Comparison of ENCODE assay signal across 8 cellular contexts in the genomic region with DNA sequence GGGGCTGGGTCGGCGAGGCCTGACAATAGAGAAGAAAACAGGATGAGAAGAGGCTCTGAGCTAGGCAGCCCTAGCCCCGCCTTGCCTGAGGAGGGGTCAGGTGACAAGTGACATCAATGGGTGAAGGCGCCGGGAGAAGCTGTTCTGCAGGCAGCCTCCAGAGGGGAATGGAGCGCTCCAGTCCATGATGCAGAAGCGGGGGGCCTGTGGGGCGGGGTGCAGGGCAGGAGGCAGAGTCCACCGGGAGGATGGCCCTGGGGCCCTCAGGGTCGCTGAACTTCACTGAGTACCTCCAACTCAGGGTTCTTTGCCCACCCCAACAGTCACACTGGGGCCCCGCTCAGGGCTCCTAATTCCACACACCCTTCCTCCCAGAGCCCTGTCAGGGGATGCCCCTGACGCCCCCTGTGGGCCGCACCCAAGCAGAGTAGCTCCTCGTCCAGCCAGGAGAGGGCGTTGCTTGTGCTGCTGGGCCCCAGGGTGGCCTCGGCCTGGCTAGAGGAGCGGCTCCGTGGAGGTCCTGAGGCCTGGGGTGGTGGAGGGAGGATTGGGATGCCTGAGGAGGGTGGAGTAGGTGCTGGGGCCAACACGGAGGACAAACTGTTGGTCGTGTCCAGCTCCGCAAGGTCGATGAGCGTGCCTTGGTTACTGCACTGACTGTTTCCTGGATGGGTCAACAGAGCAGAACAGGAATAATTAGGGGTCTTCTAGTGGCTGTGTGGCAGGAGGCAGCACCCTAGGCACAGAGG. TPM values are rescaled to one million over a fixed set of nuclear protein-coding genes. Genes with fewer than 3 reads are reported as not detected.
A peak's percentile ranks its signal among the peaks of the same experiment; 100 is the strongest.
DNase-seq lines count a peak whose midpoint lies in the region; ATAC-seq and TF ChIP-seq lines count a peak whose summit lies in the region.

No MANE protein-coding gene starts in this region.

- H3K9me2 ChIP-seq in Loucy (replicated peaks; ENCODE audit: low read depth, low read length), result no peaks in the 10 kb centered on the region

- H3K27ac Mint-ChIP-seq in T-helper 17 cell, result peak overlapping the region; percentile 73
- H3K27ac Mint-ChIP-seq in naive thymus-derived CD4-positive, alpha-beta T cell, result peak overlapping the region in 3 of 9 donors; percentile 21 to 76 (median 48)

- ATAC-seq in T-helper 17 cell (no peak), GM21447 (IDR thresholded peaks at IDR 0.05; ENCODE audit: unreplicated experiment) (no peak)
- peak; percentile 38 for ATAC-seq in naive thymus-derived CD4-positive, alpha-beta T cell

- peaks cover 88% of the 10 kb centered on the region; the same call in 1 of the 2 replicates for H3K36me3 ChIP-seq in Loucy (ENCODE audit: insufficient read depth, low read length)
- H3K36me3 ChIP-seq in naive thymus-derived CD4-positive, alpha-beta T cell (ENCODE audit: control insufficient read depth in 2 of 3, insufficient read depth in 3 of 3, low read length in 3 of 3), result peaks cover 30 to 98% (median 31%) of the 10 kb centered on the region in 3 experiments

- H3K27me3 Mint-ChIP-seq in T-helper 17 cell, result no peaks in the 10 kb centered on the region
- no peaks in the 10 kb centered on the region for H3K27me3 Mint-ChIP-seq in naive thymus-derived CD4-positive, alpha-beta T cell

- H3K36me3 Mint-ChIP-seq in T-helper 17 cell (ENCODE audit: low read depth), result peaks cover 3% of the 10 kb centered on the region
- peaks cover 8 to 28% (median 12%) of the 10 kb centered on the region in 5 donors for H3K36me3 Mint-ChIP-seq in naive thymus-derived CD4-positive, alpha-beta T cell

- H2AFZ ChIP-seq in Loucy (ENCODE audit: low read length), result no peak overlapping the region

- no peaks in the 10 kb centered on the region for H3F3A ChIP-seq in Loucy (ENCODE audit: low read depth)

- DNase-seq in GDM1 (lab: John Stamatoyannopoulos, UW), result peak; percentile 32
- no peak for DNase-seq in T-helper 17 cell
- peak; percentile 90 for DNase-seq in cerebellum (ENCODE audit: low spot score)
- peak in 4 of 9 donors; percentile 19 to 42 (median 32) for DNase-seq in naive thymus-derived CD4-positive, alpha-beta T cell
- DNase-seq in NCI-H2081 treated with DMSO at 0.1 percent for 48 hours (lab: John Stamatoyannopoulos, UW), result no peak
- no peak for DNase-seq in LoVo (ENCODE audit: low spot score)

- H3K4me3 Mint-ChIP-seq in T-helper 17 cell, result peak overlapping the region; percentile 25
- no peak overlapping the region for H3K4me3 Mint-ChIP-seq in naive thymus-derived CD4-positive, alpha-beta T cell

- no peak overlapping the region for H3K27ac ChIP-seq in naive thymus-derived CD4-positive, alpha-beta T cell (ENCODE audit: low read depth, low read length)

- H3K9me3 ChIP-seq in Loucy (ENCODE audit: insufficient read depth, low read depth, low read length), result no peaks in the 10 kb centered on the region
- H3K9me3 ChIP-seq in T-helper 17 cell (ENCODE audit: control insufficient read depth, low read length, poor library complexity, severe bottlenecking), result no peaks in the 10 kb centered on the region
- H3K9me3 ChIP-seq in naive thymus-derived CD4-positive, alpha-beta T cell (ENCODE audit: control insufficient read depth in 2 of 3, low read length in 3 of 3), result no peaks in the 10 kb centered on the region

- no peaks in the 10 kb centered on the region for H3K27me3 ChIP-seq in Loucy (ENCODE audit: insufficient read depth, low read length, poor library complexity, severe bottlenecking)
- H3K27me3 ChIP-seq in naive thymus-derived CD4-positive, alpha-beta T cell (ENCODE audit: control insufficient read depth in 2 of 2, insufficient read depth in 2 of 2, low read length in 2 of 2), result no peaks in the 10 kb centered on the region

- no peaks in the 10 kb centered on the region for H3K79me2 ChIP-seq in Loucy (ENCODE audit: insufficient read depth, low read length)

- H3K4me1 Mint-ChIP-seq in T-helper 17 cell, result peaks cover 36% of the 10 kb centered on the region
- H3K4me1 Mint-ChIP-seq in naive thymus-derived CD4-positive, alpha-beta T cell, result peaks cover 5 to 33% (median 15%) of the 10 kb centered on the region in 7 donors

- intact Hi-C loops in naive thymus-derived CD4-positive, alpha-beta T cell (cut with micrococcal nuclease), result loop anchor here (1.0 kb wide), 2 partner anchors 31 to 172 kb away; partner anchors contain the start of gene MIF4GD (in 1 of the 2)

- POLR2A ChIA-PET in naive thymus-derived CD4-positive, alpha-beta T cell (lab: Charles Lee), result interaction anchor here (0.7 to 1.6 kb wide), 4 partner anchors 21 to 92 kb away, joined by 3 to 6 read pairs (median 4); partner anchors contain the start of genes GGA3, MRPS7 and SLC25A19

- no peak overlapping the region for H3K9ac ChIP-seq in Loucy (ENCODE audit: low read depth, low read length, poor library complexity, severe bottlenecking)

- H3K4me1 ChIP-seq in Loucy (ENCODE audit: insufficient read depth, low read length, poor library complexity, severe bottlenecking), result no peaks in the 10 kb centered on the region
- peaks cover 0 to 30% of the 10 kb centered on the region in 2 donors for H3K4me1 ChIP-seq in naive thymus-derived CD4-positive, alpha-beta T cell (ENCODE audit: control insufficient read depth in 2 of 2, insufficient read depth in 2 of 2, low read length in 2 of 2)

- TF ChIP-seq CTCF in Loucy (conservative IDR thresholded peaks at IDR 0.05; ENCODE audit: low read length), result peak; percentile 99

- no peaks in the 10 kb centered on the region for H4K20me1 ChIP-seq in Loucy (ENCODE audit: insufficient read depth, low read length, poor library complexity, severe bottlenecking)

- no peak overlapping the region for H3K4me2 ChIP-seq in Loucy (ENCODE audit: low read depth, low read length, poor library complexity, severe bottlenecking)

- CTCF ChIA-PET in naive thymus-derived CD4-positive, alpha-beta T cell (lab: Charles Lee), result interaction anchor here (0.6 to 4.9 kb wide), 6 partner anchors 11 to 271 kb away, joined by 3 to 26 read pairs (median 7); partner anchors contain the start of genes MIF4GD and MRPS7

- no peak overlapping the region for H3K4me3 ChIP-seq in Loucy (ENCODE audit: low read length, poor library complexity, severe bottlenecking)
- no peak overlapping the region for H3K4me3 ChIP-seq in naive thymus-derived CD4-positive, alpha-beta T cell (ENCODE audit: low read length)

- H3K9me3 Mint-ChIP-seq in naive thymus-derived CD4-positive, alpha-beta T cell, result no peaks in the 10 kb centered on the region

RNA-seq across cellular contexts. Expression of gene GGA3, which starts 20.8 kb away (rescaled TPM):
- total RNA-seq in T-helper 17 cell, result 10 to 100 TPM; 85.4 to 89.1 TPM
- total RNA-seq in cerebellum, result 15.4 TPM
- total RNA-seq in naive thymus-derived CD4-positive, alpha-beta T cell, result 100 to 1,000 TPM in 2 of 5 experiments, 10 to 100 TPM in 3; 79.6 to 128 (median 87.4) TPM
- polyA plus RNA-seq in naive thymus-derived CD4-positive, alpha-beta T cell, result 10 to 100 TPM; 13.2 to 27.4 TPM

RNA-seq across cellular contexts. Expression of gene MRPS7, which starts 21.1 kb away (rescaled TPM):
- total RNA-seq in T-helper 17 cell (10 to 100 TPM; 33.9 to 35.6 TPM), cerebellum (21.8 TPM)
- 10 to 100 TPM; 29.2 to 70.1 (median 34.4) TPM for total RNA-seq in naive thymus-derived CD4-positive, alpha-beta T cell
- 100 to 1,000 TPM; 129 to 135 TPM for polyA plus RNA-seq in naive thymus-derived CD4-positive, alpha-beta T cell

RNA-seq across cellular contexts. Expression of gene MIF4GD, which starts 30.5 kb away (rescaled TPM):
- total RNA-seq in T-helper 17 cell (10 to 100 TPM; 27.0 to 35.0 TPM), cerebellum (7.0 TPM)
- total RNA-seq in naive thymus-derived CD4-positive, alpha-beta T cell, result 10 to 100 TPM; 26.9 to 39.4 (median 36.0) TPM
- 10 to 100 TPM; 84.3 to 90.0 TPM for polyA plus RNA-seq in naive thymus-derived CD4-positive, alpha-beta T cell

RNA-seq across cellular contexts. Expression of gene NUP85, which starts 35.1 kb away (rescaled TPM):
- total RNA-seq in T-helper 17 cell (10 to 100 TPM; 75.0 to 75.3 TPM), cerebellum (30.9 TPM)
- 100 to 1,000 TPM in 2 of 5 experiments, 10 to 100 TPM in 3; 96.3 to 143 (median 99.2) TPM for total RNA-seq in naive thymus-derived CD4-positive, alpha-beta T cell
- polyA plus RNA-seq in naive thymus-derived CD4-positive, alpha-beta T cell, result 10 to 100 TPM; 21.0 to 57.3 TPM

RNA-seq across cellular contexts. Expression of gene SLC25A19, which starts 48.7 kb away (rescaled TPM):
- total RNA-seq in T-helper 17 cell (10 to 100 TPM; 13.7 to 15.1 TPM), cerebellum (5.6 TPM)
- 10 to 100 TPM; 15.6 to 42.5 (median 21.1) TPM for total RNA-seq in naive thymus-derived CD4-positive, alpha-beta T cell
- polyA plus RNA-seq in naive thymus-derived CD4-positive, alpha-beta T cell, result 10 to 100 TPM; 13.0 to 15.5 TPM

Comparison
In these comparisons a context has a peak if more than half of its experiments do, and no peak if none do; other contexts are left out.
1. DNase-seq: peak in GDM1 (single experiment) and cerebellum (single experiment); none in T-helper 17 cell (0 of 3), NCI-H2081 treated with DMSO at 0.1 percent for 48 hours (single experiment) and LoVo (single experiment).